ENCODE assay signal across 21 cellular contexts in the genomic region with DNA sequence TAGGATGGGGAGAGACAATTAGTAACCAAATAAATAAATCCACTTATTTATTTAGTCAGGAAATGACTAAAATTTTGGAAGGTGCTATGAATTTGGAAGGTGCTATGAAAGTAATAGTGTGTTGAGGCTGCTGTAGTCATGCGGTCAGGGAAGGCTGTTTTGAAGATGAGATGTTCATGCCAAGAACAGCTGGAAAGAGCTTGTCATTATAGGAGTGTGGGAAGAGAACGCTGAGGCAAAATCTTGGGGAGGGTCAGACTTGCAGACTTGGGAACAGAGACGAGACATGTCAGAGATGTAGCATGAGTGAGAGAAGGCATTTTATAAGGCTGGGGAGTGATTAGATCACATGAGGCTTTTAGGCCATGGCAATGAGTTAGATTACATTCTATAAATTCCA.
DNase-seq lines count a peak whose midpoint lies in the region; ATAC-seq and TF ChIP-seq lines count a peak whose summit lies in the region.
"Had no signal": no experiment of that assay in that cellular context is flagged by ENCODE, and none has a peak within 500 bp of the region (broad histone marks: within the 10 kb centered on the region; RNA-seq: fewer than 3 reads in every experiment).

No MANE protein-coding gene starts in this region.

- no peak overlapping the region for H3K27ac Mint-ChIP-seq in MCF 10A (ENCODE audit: low read depth, unreplicated experiment)
- H3K27ac Mint-ChIP-seq: activated CD8-positive, alpha-beta memory T cell treated with anti-CD3 and anti-CD28 coated beads, Interleukin-2, amount 10 ng/mL, durations not matched to agents 7 days and 5 days; CD8-positive, alpha-beta memory T cell; stimulated activated naive B cell treated with anti-CD40 and anti-IgM and Interleukin-4, amounts not matched to agents 10 μg/mL and 1 μg/mL and 100 μg/mL, for 72 hours; T-helper 1 cell treated with Interleukin-12 subunit alpha and Interleukin-12 subunit beta and Interleukin-4 antibody, amounts not matched to agents 30 μg/mL and 1 μg/mL, for 36 hours had no signal

- H3K79me2 ChIP-seq in mammary epithelial cell (ENCODE audit: insufficient read depth, low read length) = no peaks in the 10 kb centered on the region

- dilution Hi-C loops in mammary epithelial cell (cut with HindIII; ENCODE audit: low sequenced_read_pairs) = no loop called here

- H3K4me1 Mint-ChIP-seq in MCF 10A (ENCODE audit: insufficient read depth, unreplicated experiment) = peaks cover 6% of the 10 kb centered on the region
- H3K4me1 Mint-ChIP-seq: activated CD8-positive, alpha-beta memory T cell treated with anti-CD3 and anti-CD28 coated beads, Interleukin-2, amount 10 ng/mL, durations not matched to agents 7 days and 5 days; CD8-positive, alpha-beta memory T cell; stimulated activated naive B cell treated with anti-CD40 and anti-IgM and Interleukin-4, amounts not matched to agents 10 μg/mL and 1 μg/mL and 100 μg/mL, for 72 hours had no signal

- H3K9me3 Mint-ChIP-seq in MCF 10A (ENCODE audit: unreplicated experiment) = peaks cover 12% of the 10 kb centered on the region

- DNase-seq in mammary epithelial cell (peak; percentile 2), MCF 10A (ENCODE audit: unreplicated experiment) (no peak), brain microvascular endothelial cell (peak; percentile 83), left ventricle myocardium superior (no peak), hippocampal formation (lab: John Stamatoyannopoulos, UW) (no peak), HK-2 (ENCODE audit: unreplicated experiment) (no peak), WERI-Rb-1 (no peak)
- DNase-seq: 8988T; activated CD4-positive, alpha-beta T cell treated with anti-CD3 and anti-CD28 coated beads for 1 hour; activated CD8-positive, alpha-beta memory T cell treated with anti-CD3 and anti-CD28 coated beads, Interleukin-2, amount 10 ng/mL, durations not matched to agents 7 days and 5 days; amygdala; CD8-positive, alpha-beta memory T cell; GOT3; NCI-H1694; posterior cingulate gyrus; stimulated activated naive B cell treated with anti-CD40 and anti-IgM and Interleukin-4, amounts not matched to agents 10 μg/mL and 1 μg/mL and 100 μg/mL, for 72 hours; transverse colon had no signal

- in situ Hi-C loops in mammary epithelial cell (cut with MboI; ENCODE audit: low sequenced_read_pairs in 2 of 2) = no loop called here
- in situ Hi-C loops in brain microvascular endothelial cell (cut with HindIII; ENCODE audit: low pct_ligation_motif_present, low sequenced_read_pairs) = no loop called here

- intact Hi-C loops in mammary epithelial cell (cut with micrococcal nuclease) (no loop called here), MCF 10A (cut with micrococcal nuclease) (no loop called here), left ventricle myocardium superior (cut with micrococcal nuclease) (no loop called here)

- H3K9me3 ChIP-seq in mammary epithelial cell (replicated peaks; ENCODE audit: insufficient read depth, low read length) (no peaks in the 10 kb centered on the region), WERI-Rb-1 (ENCODE audit: severe bottlenecking) (peaks cover 3% of the 10 kb centered on the region)

- H3K4me2 ChIP-seq in mammary epithelial cell (ENCODE audit: insufficient read depth, low read depth, low read length) = no peak overlapping the region

- H3K36me3 ChIP-seq in mammary epithelial cell (ENCODE audit: insufficient read depth, low read length) = no peaks in the 10 kb centered on the region
- no peaks in the 10 kb centered on the region for H3K36me3 ChIP-seq in brain microvascular endothelial cell (replicated peaks)
- no peaks in the 10 kb centered on the region for H3K36me3 ChIP-seq in WERI-Rb-1
- H3K36me3 ChIP-seq: transverse colon had no signal

- CTCF ChIA-PET in mammary epithelial cell (lab: Charles Lee; ENCODE audit: low non-redundant PET) = no interaction called here
- CTCF ChIA-PET in MCF 10A (lab: Yijun Ruan, JAX) = interaction anchor here (0.6 kb wide), 1 partner anchor 987 kb away, joined by 5 read pairs; no protein-coding TSS in a partner anchor

- no peak overlapping the region for H3K4me3 Mint-ChIP-seq in MCF 10A (ENCODE audit: unreplicated experiment)
- H3K4me3 Mint-ChIP-seq: activated CD8-positive, alpha-beta memory T cell treated with anti-CD3 and anti-CD28 coated beads, Interleukin-2, amount 10 ng/mL, durations not matched to agents 7 days and 5 days; CD8-positive, alpha-beta memory T cell; stimulated activated naive B cell treated with anti-CD40 and anti-IgM and Interleukin-4, amounts not matched to agents 10 μg/mL and 1 μg/mL and 100 μg/mL, for 72 hours; T-helper 1 cell treated with Interleukin-12 subunit alpha and Interleukin-12 subunit beta and Interleukin-4 antibody, amounts not matched to agents 30 μg/mL and 1 μg/mL, for 36 hours had no signal

- H2AFZ ChIP-seq in mammary epithelial cell (ENCODE audit: low read depth, low read length) = no peak overlapping the region

- POLR2A ChIA-PET in MCF 10A (lab: Yijun Ruan, JAX) = no interaction called here

- TF ChIP-seq CTCF in mammary epithelial cell (conservative IDR thresholded peaks at IDR 0.05 in 1 of 2, IDR thresholded peaks at IDR 0.05 in 1 of 2; ENCODE audit: extremely low read depth in 1 of 2, insufficient read depth in 1 of 2, low read depth in 1 of 2, low read length in 2 of 2) = no peak
- TF ChIP-seq CTCF in MCF 10A (IDR thresholded peaks at IDR 0.05; ENCODE audit: unreplicated experiment) = no peak
- TF ChIP-seq CTCF in brain microvascular endothelial cell (IDR thresholded peaks at IDR 0.05; ENCODE audit: low read depth, low read length, missing control alignments) = no peak
- TF ChIP-seq CTCF in WERI-Rb-1 (IDR thresholded peaks at IDR 0.05; ENCODE audit: low read depth, low read length) = no peak

- ATAC-seq in left ventricle myocardium superior (peak; percentile 65), HG02571 (IDR thresholded peaks at IDR 0.05; ENCODE audit: unreplicated experiment) (no peak)
- ATAC-seq: activated CD8-positive, alpha-beta memory T cell treated with anti-CD3 and anti-CD28 coated beads, Interleukin-2, amount 10 ng/mL, durations not matched to agents 7 days and 5 days; stimulated activated naive B cell treated with anti-CD40 and anti-IgM and Interleukin-4, amounts not matched to agents 10 μg/mL and 1 μg/mL and 100 μg/mL, for 72 hours had no signal

- peaks cover 2% of the 10 kb centered on the region for H3K27me3 ChIP-seq in mammary epithelial cell (ENCODE audit: insufficient read depth, low read length)
- H3K27me3 ChIP-seq in brain microvascular endothelial cell (replicated peaks) = no peaks in the 10 kb centered on the region
- no peaks in the 10 kb centered on the region for H3K27me3 ChIP-seq in WERI-Rb-1 (ENCODE audit: insufficient read depth, low read depth, severe bottlenecking)
- H3K27me3 ChIP-seq: transverse colon had no signal

- no peak overlapping the region for H3K9ac ChIP-seq in mammary epithelial cell (ENCODE audit: insufficient read depth, low read length)

- 94% methylated on average over 3 of the region's 3 CpGs for WGBS in mammary epithelial cell (ENCODE audit: low coverage, missing lambda C conversion rate)

- H3K27ac ChIP-seq in mammary epithelial cell (ENCODE audit: insufficient read depth, low read depth, low read length) = no peak overlapping the region
- H3K27ac ChIP-seq in brain microvascular endothelial cell = peak overlapping the region; percentile 6
- H3K27ac ChIP-seq in WERI-Rb-1 = no peak overlapping the region
- H3K27ac ChIP-seq: epithelial cell of prostate, transverse colon had no signal

- H4K20me1 ChIP-seq in mammary epithelial cell (ENCODE audit: insufficient read depth, low read length) = no peaks in the 10 kb centered on the region

- H3K27me3 Mint-ChIP-seq in MCF 10A (ENCODE audit: insufficient read depth, unreplicated experiment) = peaks cover 35% of the 10 kb centered on the region
- H3K27me3 Mint-ChIP-seq: activated CD8-positive, alpha-beta memory T cell treated with anti-CD3 and anti-CD28 coated beads, Interleukin-2, amount 10 ng/mL, durations not matched to agents 7 days and 5 days had no signal

- H3K4me1 ChIP-seq in mammary epithelial cell (ENCODE audit: insufficient read depth, low read length) = peaks cover 6% of the 10 kb centered on the region

- BruUV-seq in mammary epithelial cell (replicated peaks; lab: Mats Ljungman, UMichigan) = no TSS peak
- BruUV-seq in MCF 10A (replicated peaks; lab: Mats Ljungman, UMichigan) = no TSS peak

- peaks cover 6% of the 10 kb centered on the region for H3K36me3 Mint-ChIP-seq in MCF 10A (ENCODE audit: insufficient read depth, unreplicated experiment)
- H3K36me3 Mint-ChIP-seq: activated CD8-positive, alpha-beta memory T cell treated with anti-CD3 and anti-CD28 coated beads, Interleukin-2, amount 10 ng/mL, durations not matched to agents 7 days and 5 days; CD8-positive, alpha-beta memory T cell had no signal

- H3K4me3 ChIP-seq in mammary epithelial cell (replicated peaks in 1 of 3; ENCODE audit: insufficient read depth in 1 of 3, low read depth in 2 of 3, low read length in 3 of 3) (no peak overlapping the region), brain microvascular endothelial cell (ENCODE audit: low read depth, low read length) (no peak overlapping the region), WERI-Rb-1 (ENCODE audit: low read depth, low read length) (no peak overlapping the region)
- H3K4me3 ChIP-seq: coronary artery, transverse colon had no signal

Comparison
In these comparisons a context has a peak if more than half of its experiments do, and no peak if none do; other contexts are left out.
1. DNase-seq: peak in mammary epithelial cell (single experiment) and brain microvascular endothelial cell (single experiment); none in MCF 10A (single experiment), left ventricle myocardium superior (single experiment), hippocampal formation (0 of 2), HK-2 (single experiment) and WERI-Rb-1 (single experiment).